In the genomic region with DNA sequence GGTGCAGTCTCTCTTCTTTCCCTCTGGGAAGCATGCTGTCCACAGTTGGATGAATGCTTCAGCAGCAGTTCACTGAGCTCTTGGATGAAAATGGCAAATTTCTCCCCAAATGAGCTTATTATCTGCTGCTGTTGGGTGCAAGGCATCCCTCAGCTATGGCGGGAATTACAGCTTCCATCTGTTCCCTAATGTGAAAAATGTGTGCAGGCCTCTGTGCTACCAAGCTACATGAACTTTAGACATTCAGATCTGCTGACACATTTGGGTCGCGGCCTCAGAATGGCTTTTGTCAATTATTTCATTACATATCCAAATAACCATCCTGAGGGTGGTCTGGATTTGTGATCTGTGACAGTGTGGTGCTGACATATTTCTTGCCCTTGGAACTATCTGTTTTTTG, we compare ENCODE assay signal across 16 cellular contexts.
"Had no signal": no experiment of that assay in that cellular context is flagged by ENCODE, and none has a peak within 500 bp of the region (broad histone marks: within the 10 kb centered on the region; RNA-seq: fewer than 3 reads in every experiment).

No MANE protein-coding gene starts in this region.

- H3K27ac ChIP-seq: ascending aorta, epithelial cell of prostate, gastroesophageal sphincter, neural progenitor cell, thoracic aorta, WERI-Rb-1 had no signal

- H3K9me3 ChIP-seq: ascending aorta, gastroesophageal sphincter, thoracic aorta had no signal

- DNase-seq: activated CD4-positive, alpha-beta memory T cell treated with anti-CD3 and anti-CD28 coated beads for 36 hours; activated CD8-positive, alpha-beta memory T cell treated with anti-CD3 and anti-CD28 coated beads, Interleukin-2, amount 10 ng/mL, durations not matched to agents 7 days and 5 days; activated naive CD4-positive, alpha-beta T cell treated with anti-CD3 and anti-CD28 coated beads for 36 hours; activated T-cell treated with anti-CD3 and anti-CD28 coated beads, Interleukin-2, amount 50 U/mL, for 1 hour; dermis blood vessel endothelial cell; left colon; stimulated activated CD4-positive, alpha-beta T cell treated with anti-CD3 and anti-CD28 coated beads, Interleukin-12 subunit alpha, Interleukin-12 subunit beta, amount 100 ng/mL, for 4 hours; stimulated activated CD4-positive, alpha-beta T cell treated with anti-CD3 and anti-CD28 coated beads, Interleukin-2, amount 100 ng/mL, for 24 hours; WERI-Rb-1 had no signal

- ATAC-seq: activated CD8-positive, alpha-beta memory T cell treated with anti-CD3 and anti-CD28 coated beads, Interleukin-2, amount 10 ng/mL, durations not matched to agents 7 days and 5 days; gastroesophageal sphincter; left colon; stimulated activated effector memory CD8-positive, alpha-beta T cell treated with anti-CD3 and anti-CD28 coated beads, Interleukin-12 subunit alpha, Interleukin-12 subunit beta, amount 100 ng/mL, for 72 hours had no signal

- H3K4me1 ChIP-seq: ascending aorta, gastroesophageal sphincter had no signal

- H3K27me3 ChIP-seq: ascending aorta, gastroesophageal sphincter, neural progenitor cell had no signal

- H3K36me3 ChIP-seq: ascending aorta, gastroesophageal sphincter, neural progenitor cell, thoracic aorta, WERI-Rb-1 had no signal

- H3K4me3 ChIP-seq: ascending aorta, gastroesophageal sphincter, lung, neural progenitor cell, thoracic aorta had no signal
